In the genomic region with DNA sequence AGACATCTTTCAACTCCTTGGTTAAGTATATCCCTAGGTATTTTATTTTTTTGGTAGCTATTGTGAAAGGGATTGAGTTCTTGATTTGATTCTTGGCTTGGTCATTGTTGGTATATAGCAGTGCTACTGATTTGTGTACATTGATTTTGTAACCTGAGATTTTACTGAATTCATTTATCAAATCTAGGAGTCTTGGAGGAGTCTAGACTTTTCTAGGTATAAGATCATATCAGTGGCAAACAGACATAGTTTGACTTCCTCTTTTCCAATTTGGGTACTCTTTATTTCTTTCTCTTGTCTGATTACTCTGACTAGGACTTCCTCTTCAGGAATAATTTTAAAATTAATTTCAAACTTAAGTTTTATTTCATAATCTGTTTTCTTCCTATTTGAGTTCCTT, we compare ENCODE assay signal across 36 cellular contexts.
"Had no signal": no experiment of that assay in that cellular context is flagged by ENCODE, and none has a peak within 500 bp of the region (broad histone marks: within the 10 kb centered on the region; RNA-seq: fewer than 3 reads in every experiment).

No MANE protein-coding gene starts in this region.

- H3K4me3 ChIP-seq: adrenal gland, body of pancreas, Peyer's patch, SJSA1 had no signal

- DNase-seq: activated B cell treated with CpG ODN at 0.5 μM for 24 hours; activated CD4-positive, alpha-beta memory T cell treated with anti-CD3 and anti-CD28 coated beads for 36 hours; activated CD4-positive, alpha-beta T cell treated with anti-CD3 and anti-CD28 coated beads for 4 hours; activated CD4-positive, alpha-beta T cell treated with anti-CD3 and anti-CD28 coated beads, Interleukin-2, amount 50 U/mL, for 1 hour; activated CD4-positive, CD25-positive, alpha-beta regulatory T cell treated with anti-CD3 and anti-CD28 coated beads, Interleukin-2, amount 50 U/mL, for 72 hours; activated CD8-positive, alpha-beta memory T cell treated with anti-CD3 and anti-CD28 coated beads, Interleukin-2, amount 50 U/mL, for 4 hours; activated gamma-delta T cell treated with Interleukin-2 at 50 U/mL for 16 hours; activated naive CD4-positive, alpha-beta T cell treated with anti-CD3 and anti-CD28 coated beads for 36 hours; activated T-cell treated with anti-CD3 and anti-CD28 coated beads for 4 hours; activated T-cell treated with anti-CD3 and anti-CD28 coated beads, Interleukin-2, amount 50 U/mL, for 4 hours; adrenal gland; body of pancreas; caudate nucleus; cerebellar nuclear complex; Karpas-422; NCI-H1048; NCI-H1105 treated with DMSO at 0.1 percent for 48 hours; NCI-H1436; NCI-H1694; NCI-H1930; NCI-H2081 treated with DMSO at 0.1 percent for 48 hours; NCI-H226; NCI-H446 treated with DMSO at 0.1 percent for 48 hours; NCI-H524 treated with DMSO at 0.1 percent for 48 hours; PC-3; Peyer's patch; RPMI8226; SHP77 treated with DMSO at 0.1 percent for 48 hours; SK-N-SH; T-helper 1 cell; T-helper 2 cell; T-helper 9 cell had no signal

- FAIRE-seq: astrocyte, bronchial epithelial cell, colon had no signal
